17 cellular contexts compared by ENCODE assay signal in the genomic region with DNA sequence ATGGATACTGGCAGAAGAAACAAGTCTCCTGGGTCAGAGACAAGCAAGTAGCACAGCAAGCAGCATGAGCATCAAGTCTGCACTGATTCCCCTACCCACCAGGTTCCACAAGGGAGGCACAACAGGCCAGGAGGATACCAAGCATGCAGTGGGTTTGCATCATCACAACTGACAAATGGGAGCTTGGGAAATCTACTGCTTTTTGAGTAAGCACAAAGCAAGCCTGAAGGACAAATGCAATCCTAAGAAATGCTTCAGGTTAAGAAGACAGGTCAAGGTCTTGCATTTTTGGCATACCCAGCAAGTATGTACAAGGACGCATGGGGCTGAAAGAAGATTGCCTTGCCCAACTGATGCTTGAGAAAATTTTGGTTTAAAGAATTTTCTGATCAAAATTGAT.
A peak's percentile ranks its signal among the peaks of the same experiment; 100 is the strongest.
DNase-seq lines count a peak whose midpoint lies in the region; ATAC-seq and TF ChIP-seq lines count a peak whose summit lies in the region.
"Had no signal": no experiment of that assay in that cellular context is flagged by ENCODE, and none has a peak within 500 bp of the region (broad histone marks: within the 10 kb centered on the region; RNA-seq: fewer than 3 reads in every experiment).

No MANE protein-coding gene starts in this region.

- no peak overlapping the region for H3K14ac ChIP-seq in neuronal stem cell (ENCODE audit: low read length)

- H3K36me3 Mint-ChIP-seq in WTC11 = no peaks in the 10 kb centered on the region
- no peaks in the 10 kb centered on the region for H3K36me3 Mint-ChIP-seq in HFFc6 (ENCODE audit: low read depth)
- H3K36me3 Mint-ChIP-seq in activated T-helper 1 cell treated with anti-CD3 and anti-CD28 coated beads, Interleukin-12 subunit alpha, Interleukin-12 subunit beta, Interleukin-2, Interleukin-4 antibody, amounts not matched to agents 30 ng/mL and 10 ng/mL and 1 ng/mL, durations not matched to agents 14 hours and 24 hours and 36 hours (ENCODE audit: low read depth) = no peaks in the 10 kb centered on the region
- H3K36me3 Mint-ChIP-seq: CD4-positive, CD25-positive, alpha-beta regulatory T cell had no signal

- peaks cover 0 to 3% of the 10 kb centered on the region in 2 donors for H3K9me3 ChIP-seq in neuronal stem cell (replicated peaks in 1 of 2; ENCODE audit: control insufficient read depth in 2 of 2, insufficient read depth in 1 of 2, low read depth in 1 of 2, low read length in 2 of 2)
- H3K9me3 ChIP-seq: BLaER1 treated with 17β-estradiol and CSF1 and Interleukin-3, amounts not matched to agents 10 nM and 100 nM had no signal

- intact Hi-C loops in dorsolateral prefrontal cortex (cut with DNase I) = no loop called here
- intact Hi-C loops in activated T-helper 1 cell treated with anti-CD3 and anti-CD28 coated beads, Interleukin-12 subunit alpha, Interleukin-12 subunit beta, Interleukin-2, Interleukin-4 antibody, amounts not matched to agents 30 ng/mL and 10 ng/mL and 1 ng/mL, durations not matched to agents 14 hours and 24 hours and 36 hours (cut with micrococcal nuclease) = no loop called here

- peaks cover 0 to 2% of the 10 kb centered on the region in 2 donors for H3K4me1 ChIP-seq in neuronal stem cell (ENCODE audit: control insufficient read depth in 2 of 2, insufficient read depth in 1 of 2, low read depth in 1 of 2, low read length in 2 of 2)

- no peak for DNase-seq in WTC11 (ENCODE audit: low spot score)
- peak; percentile 19 for DNase-seq in iris pigment epithelial cell (ENCODE audit: low read depth)
- DNase-seq in neuronal stem cell (ENCODE audit: low spot score) = no peak
- no peak for DNase-seq in HFFc6
- no peak for DNase-seq in dorsolateral prefrontal cortex
- no peak for DNase-seq in DMS 273 treated with DMSO at 0.1 percent for 48 hours (lab: John Stamatoyannopoulos, UW)
- DNase-seq in activated T-helper 1 cell treated with anti-CD3 and anti-CD28 coated beads, Interleukin-12 subunit alpha, Interleukin-12 subunit beta, Interleukin-2, Interleukin-4 antibody, amounts not matched to agents 30 ng/mL and 10 ng/mL and 1 ng/mL, durations not matched to agents 14 hours and 24 hours and 36 hours (ENCODE audit: low spot score) = no peak
- DNase-seq: ACHN; Calu3; CD4-positive, CD25-positive, alpha-beta regulatory T cell; DMS153; DMS79 treated with DMSO at 0.1 percent for 48 hours; EL had no signal

- H3K27me3 Mint-ChIP-seq in WTC11 (ENCODE audit: low read depth) (no peaks in the 10 kb centered on the region), HFFc6 (ENCODE audit: insufficient read depth) (no peaks in the 10 kb centered on the region)
- H3K27me3 Mint-ChIP-seq in activated T-helper 1 cell treated with anti-CD3 and anti-CD28 coated beads, Interleukin-12 subunit alpha, Interleukin-12 subunit beta, Interleukin-2, Interleukin-4 antibody, amounts not matched to agents 30 ng/mL and 10 ng/mL and 1 ng/mL, durations not matched to agents 14 hours and 24 hours and 36 hours (ENCODE audit: insufficient read depth) = no peaks in the 10 kb centered on the region
- H3K27me3 Mint-ChIP-seq: CD4-positive, CD25-positive, alpha-beta regulatory T cell had no signal

- H3K18ac ChIP-seq in neuronal stem cell (ENCODE audit: low read length) = peak overlapping the region; percentile 67

- H3K4me1 Mint-ChIP-seq in WTC11 (no peaks in the 10 kb centered on the region), HFFc6 (ENCODE audit: low read depth) (peaks cover 9% of the 10 kb centered on the region)
- no peaks in the 10 kb centered on the region for H3K4me1 Mint-ChIP-seq in activated T-helper 1 cell treated with anti-CD3 and anti-CD28 coated beads, Interleukin-12 subunit alpha, Interleukin-12 subunit beta, Interleukin-2, Interleukin-4 antibody, amounts not matched to agents 30 ng/mL and 10 ng/mL and 1 ng/mL, durations not matched to agents 14 hours and 24 hours and 36 hours (ENCODE audit: low read depth)
- H3K4me1 Mint-ChIP-seq: CD4-positive, CD25-positive, alpha-beta regulatory T cell had no signal

- H2BK5ac ChIP-seq in neuronal stem cell (ENCODE audit: low read length) = no peak overlapping the region

- H3K27me3 ChIP-seq in neuronal stem cell (ENCODE audit: control insufficient read depth in 3 of 3, insufficient read depth in 3 of 3, low read depth in 1 of 3, low read length in 3 of 3) (no peaks in the 10 kb centered on the region), dorsolateral prefrontal cortex (no peaks in the 10 kb centered on the region)
- H3K27me3 ChIP-seq: BLaER1 treated with 17β-estradiol and CSF1 and Interleukin-3, amounts not matched to agents 10 nM and 100 nM had no signal

- peak overlapping the region; percentile 23 for H2AFZ ChIP-seq in neuronal stem cell (ENCODE audit: low read length)

- no CpG with 5 or more reads among the region's 1 CpG for WGBS in neuronal stem cell (ENCODE audit: extremely low coverage in 2 of 2, insufficient read length in 2 of 2, insufficient replicate concordance in 1 of 2), 2 donors

- H3K4me2 ChIP-seq in neuronal stem cell (ENCODE audit: insufficient read depth, low read length, poor library complexity, severe bottlenecking) = no peak overlapping the region
- H3K4me2 ChIP-seq: BLaER1 treated with 17β-estradiol and CSF1 and Interleukin-3, amounts not matched to agents 10 nM and 100 nM had no signal

- H2BK12ac ChIP-seq in neuronal stem cell (ENCODE audit: low read length) = no peak overlapping the region

- H3K9me3 Mint-ChIP-seq in WTC11 = no peaks in the 10 kb centered on the region
- no peaks in the 10 kb centered on the region for H3K9me3 Mint-ChIP-seq in HFFc6
- H3K9me3 Mint-ChIP-seq in activated T-helper 1 cell treated with anti-CD3 and anti-CD28 coated beads, Interleukin-12 subunit alpha, Interleukin-12 subunit beta, Interleukin-2, Interleukin-4 antibody, amounts not matched to agents 30 ng/mL and 10 ng/mL and 1 ng/mL, durations not matched to agents 14 hours and 24 hours and 36 hours = no peaks in the 10 kb centered on the region

- TF ChIP-seq CTCF in WTC11 (IDR thresholded peaks at IDR 0.05) (no peak), HFFc6 (IDR thresholded peaks at IDR 0.05) (no peak), dorsolateral prefrontal cortex (IDR thresholded peaks at IDR 0.05 in 54 of 56, conservative IDR thresholded peaks at IDR 0.05 in 2 of 56; ENCODE audit: low read depth in 1 of 56, partially characterized antibody in 56 of 56) (no peak)

- no peak overlapping the region for H2BK120ac ChIP-seq in neuronal stem cell (ENCODE audit: low read depth, low read length)

- no peak overlapping the region for H4K8ac ChIP-seq in neuronal stem cell (ENCODE audit: low read depth, low read length)

- no peak overlapping the region for H3K4me3 ChIP-seq in neuronal stem cell (ENCODE audit: low read length in 2 of 2)
- no peak overlapping the region for H3K4me3 ChIP-seq in dorsolateral prefrontal cortex
- H3K4me3 ChIP-seq: BLaER1 treated with 17β-estradiol and CSF1 and Interleukin-3, amounts not matched to agents 10 nM and 100 nM had no signal

- H3K27ac ChIP-seq in neuronal stem cell (replicated peaks; ENCODE audit: low read length) (no peak overlapping the region), dorsolateral prefrontal cortex (no peak overlapping the region)
- H3K27ac ChIP-seq: BLaER1 treated with 17β-estradiol and CSF1 and Interleukin-3, amounts not matched to agents 10 nM and 100 nM had no signal

- H2AK5ac ChIP-seq in neuronal stem cell (ENCODE audit: low read depth, low read length) = no peak overlapping the region

- H3K79me1 ChIP-seq in neuronal stem cell (ENCODE audit: low read depth, low read length) = no peaks in the 10 kb centered on the region

- CTCF ChIA-PET in WTC11 (lab: Charles Lee) = interaction anchor here (0.8 kb wide), 1 partner anchor 353 kb away, joined by 4 read pairs; no protein-coding TSS in a partner anchor

- no peak overlapping the region for H3K9ac ChIP-seq in neuronal stem cell (ENCODE audit: low read depth, low read length, poor library complexity)
- H3K9ac ChIP-seq: BLaER1 treated with 17β-estradiol and CSF1 and Interleukin-3, amounts not matched to agents 10 nM and 100 nM had no signal

- POLR2A ChIA-PET in WTC11 (lab: Charles Lee) = interaction anchor here (0.6 kb wide), 1 partner anchor 512 kb away, joined by 4 read pairs; no protein-coding TSS in a partner anchor

- H4K91ac ChIP-seq in neuronal stem cell (ENCODE audit: low read depth, low read length, poor library complexity) = no peak overlapping the region

- no peak overlapping the region for H3K4ac ChIP-seq in neuronal stem cell (ENCODE audit: low read length)

- H3K23ac ChIP-seq in neuronal stem cell (ENCODE audit: low read depth, low read length, poor library complexity) = no peak overlapping the region

- no peak overlapping the region for H3K27ac Mint-ChIP-seq in WTC11
- H3K27ac Mint-ChIP-seq in HFFc6 = no peak overlapping the region
- H3K27ac Mint-ChIP-seq in activated T-helper 1 cell treated with anti-CD3 and anti-CD28 coated beads, Interleukin-12 subunit alpha, Interleukin-12 subunit beta, Interleukin-2, Interleukin-4 antibody, amounts not matched to agents 30 ng/mL and 10 ng/mL and 1 ng/mL, durations not matched to agents 14 hours and 24 hours and 36 hours = no peak overlapping the region
- H3K27ac Mint-ChIP-seq: CD4-positive, CD25-positive, alpha-beta regulatory T cell had no signal

- no peak overlapping the region for H2BK15ac ChIP-seq in neuronal stem cell (ENCODE audit: low read length)

- ATAC-seq in GM18868 (IDR thresholded peaks at IDR 0.05; ENCODE audit: unreplicated experiment) (peak; percentile 19), WTC11 (peak; percentile 51; the same call in 1 of the 2 replicates)
- ATAC-seq: HCT116, HepG2 had no signal

- no peaks in the 10 kb centered on the region for H3K36me3 ChIP-seq in neuronal stem cell (replicated peaks in 1 of 2; ENCODE audit: control insufficient read depth in 2 of 2, insufficient read depth in 2 of 2, low read length in 2 of 2)
- H3K36me3 ChIP-seq: BLaER1 treated with 17β-estradiol and CSF1 and Interleukin-3, amounts not matched to agents 10 nM and 100 nM had no signal

- no peak overlapping the region for H3K4me3 Mint-ChIP-seq in WTC11
- no peak overlapping the region for H3K4me3 Mint-ChIP-seq in HFFc6
- H3K4me3 Mint-ChIP-seq in activated T-helper 1 cell treated with anti-CD3 and anti-CD28 coated beads, Interleukin-12 subunit alpha, Interleukin-12 subunit beta, Interleukin-2, Interleukin-4 antibody, amounts not matched to agents 30 ng/mL and 10 ng/mL and 1 ng/mL, durations not matched to agents 14 hours and 24 hours and 36 hours = no peak overlapping the region
- H3K4me3 Mint-ChIP-seq: CD4-positive, CD25-positive, alpha-beta regulatory T cell had no signal

TF ChIP-seq in WTC11, 78 proteins besides CTCF, POLR2A, EP300 and RAD21 (continues in another document):
- TF ChIP-seq, protein P1, sequence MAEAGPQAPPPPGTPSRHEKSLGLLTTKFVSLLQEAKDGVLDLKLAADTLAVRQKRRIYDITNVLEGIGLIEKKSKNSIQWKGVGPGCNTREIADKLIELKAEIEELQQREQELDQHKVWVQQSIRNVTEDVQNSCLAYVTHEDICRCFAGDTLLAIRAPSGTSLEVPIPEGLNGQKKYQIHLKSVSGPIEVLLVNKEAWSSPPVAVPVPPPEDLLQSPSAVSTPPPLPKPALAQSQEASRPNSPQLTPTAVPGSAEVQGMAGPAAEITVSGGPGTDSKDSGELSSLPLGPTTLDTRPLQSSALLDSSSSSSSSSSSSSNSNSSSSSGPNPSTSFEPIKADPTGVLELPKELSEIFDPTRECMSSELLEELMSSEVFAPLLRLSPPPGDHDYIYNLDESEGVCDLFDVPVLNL (CRISPR knock-in tag; IDR thresholded peaks at IDR 0.05; ENCODE audit: borderline replicate concordance, low read depth) = no peak
